In genomic region chr15:70433583-70434288, GRCh38 we compare ENCODE assay signal across 20 cellular contexts.
DNase-seq lines count a peak whose midpoint lies in the region; ATAC-seq and TF ChIP-seq lines count a peak whose summit lies in the region.
"Had no signal": no experiment of that assay in that cellular context is flagged by ENCODE, and none has a peak within 500 bp of the region (broad histone marks: within the 10 kb centered on the region; RNA-seq: fewer than 3 reads in every experiment).

No MANE protein-coding gene starts in this region.

- H3K4me1 Mint-ChIP-seq in Calu3 (ENCODE audit: low read depth, unreplicated experiment) (peaks cover 48% of the 10 kb centered on the region), nephron progenitor cell (peaks cover 51% of the 10 kb centered on the region)

- peaks cover 17% of the 10 kb centered on the region for H3K4me1 ChIP-seq in foreskin keratinocyte
- H3K4me1 ChIP-seq: SJCRH30 had no signal

- POLR2A ChIA-PET in HEK293T (lab: Yijun Ruan, JAX): no interaction called here

- TF ChIP-seq CTCF in Calu3 (IDR thresholded peaks at IDR 0.05; ENCODE audit: unreplicated experiment) (peak; percentile 82), foreskin keratinocyte (conservative IDR thresholded peaks at IDR 0.05) (peak; percentile 30), nephron progenitor cell (IDR thresholded peaks at IDR 0.05) (no peak), omental fat pad (IDR thresholded peaks at IDR 0.05) (no peak)

- H3K27ac Mint-ChIP-seq in Calu3 (ENCODE audit: unreplicated experiment) (peak overlapping the region; percentile 18), nephron progenitor cell (peak overlapping the region; percentile 64)
- H3K27ac Mint-ChIP-seq: activated CD4-positive, alpha-beta memory T cell treated with anti-CD3 and anti-CD28 coated beads for 36 hours; activated naive CD4-positive, alpha-beta T cell treated with anti-CD3 and anti-CD28 coated beads, Interleukin-2, amount 10 ng/mL, durations not matched to agents 7 days and 5 days; stimulated activated naive CD8-positive, alpha-beta T cell treated with anti-CD3 and anti-CD28 coated beads, Interleukin-15, Interleukin-2, amounts not matched to agents 100 ng/mL and 50 ng/mL, for 24 hours had no signal

- no TSS peak for BruUV-seq in Calu3 (replicated peaks; lab: Mats Ljungman, UMichigan)

- H3K9me3 Mint-ChIP-seq in Calu3 (ENCODE audit: low read depth, unreplicated experiment) (no peaks in the 10 kb centered on the region), nephron progenitor cell (peaks cover 15% of the 10 kb centered on the region)
- H3K9me3 Mint-ChIP-seq: stimulated activated naive CD8-positive, alpha-beta T cell treated with anti-CD3 and anti-CD28 coated beads, Interleukin-15, Interleukin-2, amounts not matched to agents 100 ng/mL and 50 ng/mL, for 24 hours had no signal

- no peaks in the 10 kb centered on the region for H3K36me3 Mint-ChIP-seq in Calu3 (ENCODE audit: insufficient read depth, unreplicated experiment)
- no peaks in the 10 kb centered on the region for H3K36me3 Mint-ChIP-seq in nephron progenitor cell (ENCODE audit: low read depth)
- H3K36me3 Mint-ChIP-seq: activated CD4-positive, alpha-beta memory T cell treated with anti-CD3 and anti-CD28 coated beads for 36 hours had no signal

- H3K27ac ChIP-seq in foreskin keratinocyte: no peak overlapping the region
- H3K27ac ChIP-seq: SJCRH30 had no signal

- H3K27me3 ChIP-seq in foreskin keratinocyte: peaks cover 11% of the 10 kb centered on the region
- H3K27me3 ChIP-seq: SJCRH30 had no signal

- H3K4me3 Mint-ChIP-seq in Calu3 (ENCODE audit: low read depth, unreplicated experiment): peak overlapping the region; percentile 15
- H3K4me3 Mint-ChIP-seq in nephron progenitor cell: peak overlapping the region; percentile 51
- H3K4me3 Mint-ChIP-seq: activated CD4-positive, alpha-beta memory T cell treated with anti-CD3 and anti-CD28 coated beads for 36 hours; activated naive CD4-positive, alpha-beta T cell treated with anti-CD3 and anti-CD28 coated beads, Interleukin-2, amount 10 ng/mL, durations not matched to agents 7 days and 5 days; stimulated activated naive CD8-positive, alpha-beta T cell treated with anti-CD3 and anti-CD28 coated beads, Interleukin-15, Interleukin-2, amounts not matched to agents 100 ng/mL and 50 ng/mL, for 24 hours had no signal

- intact Hi-C loops in Calu3 (cut with micrococcal nuclease; ENCODE audit: unreplicated experiment): loop anchor here (1.0 to 10.0 kb wide), 5 partner anchors 34 to 151 kb away; no protein-coding TSS in a partner anchor

- CTCF ChIA-PET in Calu3 (lab: Charles Lee) (interaction anchor here (0.6 to 3.4 kb wide), 13 partner anchors 30 to 334 kb away, joined by 3 to 26 read pairs (median 3); no protein-coding TSS in a partner anchor), HEK293T (lab: Yijun Ruan, JAX) (no interaction called here)

- DNase-seq in Calu3: peak; percentile 82
- peak; percentile 56 for DNase-seq in NCI-H82 (lab: John Stamatoyannopoulos, UW)
- no peak for DNase-seq in foreskin keratinocyte
- no peak for DNase-seq in nephron progenitor cell
- DNase-seq in omental fat pad (ENCODE audit: low spot score): no peak
- no peak for DNase-seq in NCI-H345 (lab: John Stamatoyannopoulos, UW)
- no peak for DNase-seq in HEK293T (ENCODE audit: extremely low spot score)
- DNase-seq: activated CD4-positive, alpha-beta memory T cell treated with anti-CD3 and anti-CD28 coated beads for 36 hours; activated CD8-positive, alpha-beta memory T cell treated with anti-CD3 and anti-CD28 coated beads, Interleukin-2, amount 50 U/mL, for 4 hours; activated naive CD4-positive, alpha-beta T cell treated with anti-CD3 and anti-CD28 coated beads, Interleukin-2, amount 10 ng/mL, durations not matched to agents 7 days and 5 days; H7; KG1; kidney glomerular epithelial cell; mammary epithelial cell; NCI-H1694; NCI-H2171 treated with DMSO at 0.1 percent for 48 hours; NCI-H524; SJCRH30 had no signal

- ATAC-seq in foreskin keratinocyte (no peak), omental fat pad (ENCODE audit: low FRiP score) (no peak), GM21423 (IDR thresholded peaks at IDR 0.05; ENCODE audit: unreplicated experiment) (no peak)

- no peaks in the 10 kb centered on the region for H3K27me3 Mint-ChIP-seq in Calu3 (ENCODE audit: unreplicated experiment)
- peaks cover 6% of the 10 kb centered on the region for H3K27me3 Mint-ChIP-seq in nephron progenitor cell (ENCODE audit: low read depth, poor library complexity)
- H3K27me3 Mint-ChIP-seq: activated CD4-positive, alpha-beta memory T cell treated with anti-CD3 and anti-CD28 coated beads for 36 hours had no signal

TF ChIP-seq in HEK293T, 16 proteins besides CTCF, POLR2A, EP300 and RAD21:
- TF ChIP-seq BHLHE40 (IDR thresholded peaks at IDR 0.05; ENCODE audit: borderline replicate concordance) (no peak), TARDBP (IDR thresholded peaks at IDR 0.05) (no peak), NFRKB (IDR thresholded peaks at IDR 0.05) (no peak), FOXK2 (IDR thresholded peaks at IDR 0.05) (no peak), SUZ12 (IDR thresholded peaks at IDR 0.05) (no peak), SP1 (IDR thresholded peaks at IDR 0.05) (no peak), ZNF384 (IDR thresholded peaks at IDR 0.05) (no peak), L3MBTL2 (conservative IDR thresholded peaks at IDR 0.05) (no peak), FOXM1 (IDR thresholded peaks at IDR 0.05; ENCODE audit: borderline replicate concordance) (no peak), CTBP1 (IDR thresholded peaks at IDR 0.05; ENCODE audit: borderline replicate concordance) (no peak), ELF4 (IDR thresholded peaks at IDR 0.05) (no peak), LEF1 (IDR thresholded peaks at IDR 0.05; ENCODE audit: borderline replicate concordance) (no peak), FOXA1 (IDR thresholded peaks at IDR 0.05) (no peak), ARNT (IDR thresholded peaks at IDR 0.05) (no peak), HDGF (IDR thresholded peaks at IDR 0.05; ENCODE audit: borderline replicate concordance) (no peak)
- TF ChIP-seq, protein P1, sequence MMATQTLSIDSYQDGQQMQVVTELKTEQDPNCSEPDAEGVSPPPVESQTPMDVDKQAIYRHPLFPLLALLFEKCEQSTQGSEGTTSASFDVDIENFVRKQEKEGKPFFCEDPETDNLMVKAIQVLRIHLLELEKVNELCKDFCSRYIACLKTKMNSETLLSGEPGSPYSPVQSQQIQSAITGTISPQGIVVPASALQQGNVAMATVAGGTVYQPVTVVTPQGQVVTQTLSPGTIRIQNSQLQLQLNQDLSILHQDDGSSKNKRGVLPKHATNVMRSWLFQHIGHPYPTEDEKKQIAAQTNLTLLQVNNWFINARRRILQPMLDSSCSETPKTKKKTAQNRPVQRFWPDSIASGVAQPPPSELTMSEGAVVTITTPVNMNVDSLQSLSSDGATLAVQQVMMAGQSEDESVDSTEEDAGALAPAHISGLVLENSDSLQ (IDR thresholded peaks at IDR 0.05): no peak

Comparison
In these comparisons a context has a peak if more than half of its experiments do, and no peak if none do; other contexts are left out.
1. DNase-seq: peak in Calu3 (single experiment) and NCI-H82 (single experiment); none in foreskin keratinocyte (0 of 2), nephron progenitor cell (single experiment), omental fat pad (single experiment), NCI-H345 (single experiment) and HEK293T (single experiment).
2. CTCF ChIP-seq: peak in Calu3 (single experiment) and foreskin keratinocyte (single experiment); none in nephron progenitor cell (single experiment) and omental fat pad (0 of 3).